Comparison of ENCODE assay signal across 1 cellular context in genomic region chr15:78904599-78905358, GRCh38.
A peak's percentile ranks its signal among the peaks of the same experiment; 100 is the strongest.
TF ChIP-seq lines count a peak whose summit lies in the region.

No MANE protein-coding gene starts in this region.

TF ChIP-seq in K562, 482 proteins besides CTCF, POLR2A, EP300 and RAD21:
- TF ChIP-seq IRF1 (CRISPR knock-in tag; IDR thresholded peaks at IDR 0.05; ENCODE audit: borderline replicate concordance) (no peak), ZNF316 (IDR thresholded peaks at IDR 0.05) (peak; percentile 56; the same call in 1 of the 2 replicates)
